Comparison of ENCODE assay signal across 8 cellular contexts in genomic region chr15:68791431-68792283, GRCh38. TPM values are rescaled to one million over a fixed set of nuclear protein-coding genes. Genes with fewer than 3 reads are reported as not detected.
DNase-seq lines count a peak whose midpoint lies in the region; TF ChIP-seq lines count a peak whose summit lies in the region.

No MANE protein-coding gene starts in this region.

- no peaks in the 10 kb centered on the region for H3K9me3 Mint-ChIP-seq in activated naive CD8-positive, alpha-beta T cell treated with anti-CD3 and anti-CD28 coated beads for 36 hours

- H3K36me3 Mint-ChIP-seq in activated naive CD8-positive, alpha-beta T cell treated with anti-CD3 and anti-CD28 coated beads for 36 hours: peaks cover 37% of the 10 kb centered on the region

- H3K9ac ChIP-seq in OCI-LY1 (ENCODE audit: low read length): no peak overlapping the region

- DNase-seq in activated naive CD8-positive, alpha-beta T cell treated with anti-CD3 and anti-CD28 coated beads for 36 hours: peak; percentile 78
- peak; percentile 29 for DNase-seq in stimulated activated CD8-positive, alpha-beta memory T cell treated with anti-CD3 and anti-CD28 coated beads, Interleukin-12 subunit alpha, Interleukin-12 subunit beta, amount 100 ng/mL, for 1 hour (ENCODE audit: low read depth)
- DNase-seq in ovary (no peak), RKO (ENCODE audit: low spot score) (no peak), NCI-H524 (lab: John Stamatoyannopoulos, UW) (no peak)

- H3K27ac ChIP-seq in HEK293 (ENCODE audit: extremely low read depth, low read depth, low read length) (no peak overlapping the region), OCI-LY1 (ENCODE audit: low read depth, low read length, poor library complexity, severe bottlenecking) (peak overlapping the region; percentile 69), ovary (no peak overlapping the region)

- H3K4me1 Mint-ChIP-seq in activated naive CD8-positive, alpha-beta T cell treated with anti-CD3 and anti-CD28 coated beads for 36 hours: peaks cover 76% of the 10 kb centered on the region

- peak overlapping the region; percentile 67 for H3K4me3 Mint-ChIP-seq in activated naive CD8-positive, alpha-beta T cell treated with anti-CD3 and anti-CD28 coated beads for 36 hours

- no peak overlapping the region for H3K4me3 ChIP-seq in HEK293 (ENCODE audit: low read depth, low read length)
- no peak overlapping the region for H3K4me3 ChIP-seq in OCI-LY1 (ENCODE audit: low read depth, low read length, poor library complexity, severe bottlenecking)
- H3K4me3 ChIP-seq in ovary: no peak overlapping the region

- H3K9me3 ChIP-seq in HEK293 (ENCODE audit: control insufficient read depth, insufficient read depth, low read depth, low read length): no peaks in the 10 kb centered on the region
- H3K9me3 ChIP-seq in OCI-LY1 (ENCODE audit: low read length): no peaks in the 10 kb centered on the region
- no peaks in the 10 kb centered on the region for H3K9me3 ChIP-seq in ovary

- H3K9me2 ChIP-seq in OCI-LY1 (ENCODE audit: low read depth, low read length): no peaks in the 10 kb centered on the region

- peaks cover 0 to 11% of the 10 kb centered on the region in 2 experiments; a peak in 2 of 3 replicates for H3K36me3 ChIP-seq in HEK293 (ENCODE audit: control insufficient read depth in 2 of 2, insufficient read depth in 1 of 2, low read length in 2 of 2)
- H3K36me3 ChIP-seq in OCI-LY1 (ENCODE audit: insufficient read depth, low read length): peaks cover 65% of the 10 kb centered on the region
- no peaks in the 10 kb centered on the region for H3K36me3 ChIP-seq in ovary

- H3K79me2 ChIP-seq in OCI-LY1 (ENCODE audit: insufficient read depth, low read length): peaks cover 75% of the 10 kb centered on the region

- WGBS in ovary, 3 donors: 67 to 81% (median 77%) methylated on average over 3 of the region's 3 CpGs

- no peaks in the 10 kb centered on the region for H3F3A ChIP-seq in OCI-LY1 (ENCODE audit: insufficient read depth, low read length)

- no peak for TF ChIP-seq POLR2A in ovary (IDR thresholded peaks at IDR 0.05)

- POLR2A ChIA-PET in HEK293 (lab: Yijun Ruan, JAX): interaction anchor here (0.7 kb wide), 1 partner anchor 1471 kb away, joined by 3 read pairs; no protein-coding TSS in a partner anchor

- H3K27me3 Mint-ChIP-seq in activated naive CD8-positive, alpha-beta T cell treated with anti-CD3 and anti-CD28 coated beads for 36 hours: no peaks in the 10 kb centered on the region

- TF ChIP-seq EP300 in ovary (IDR thresholded peaks at IDR 0.05): no peak

- peaks cover 8% of the 10 kb centered on the region for H3K4me1 ChIP-seq in HEK293 (ENCODE audit: control insufficient read depth, insufficient read depth, low read length)
- H3K4me1 ChIP-seq in OCI-LY1 (ENCODE audit: insufficient read depth, low read length, severe bottlenecking): peaks cover 58% of the 10 kb centered on the region
- peaks cover 18% of the 10 kb centered on the region for H3K4me1 ChIP-seq in ovary (ENCODE audit: insufficient read depth)

- peak overlapping the region; percentile 87 for H3K27ac Mint-ChIP-seq in activated naive CD8-positive, alpha-beta T cell treated with anti-CD3 and anti-CD28 coated beads for 36 hours

- TF ChIP-seq CTCF in GM12873 (IDR thresholded peaks at IDR 0.05; ENCODE audit: insufficient read depth, low read depth, low read length, missing control alignments) (peak; percentile 21), HEK293 (tag by site-specific recombination; IDR thresholded peaks at IDR 0.05) (no peak), OCI-LY1 (IDR thresholded peaks at IDR 0.05; ENCODE audit: low read length) (peak; percentile 12; the same call in 1 of the 2 replicates), ovary (IDR thresholded peaks at IDR 0.05) (no peak)

- no peak overlapping the region; the same call in 1 of the 2 replicates for H3K4me2 ChIP-seq in OCI-LY1 (ENCODE audit: low read length)

- no peaks in the 10 kb centered on the region for H3K27me3 ChIP-seq in OCI-LY1 (ENCODE audit: insufficient read depth, low read length)
- no peaks in the 10 kb centered on the region for H3K27me3 ChIP-seq in ovary

- CTCF ChIA-PET in HEK293 (lab: Yijun Ruan, JAX): interaction anchor here (0.6 to 0.7 kb wide), 2 partner anchors 12 to 84 kb away, joined by 3 read pairs; no protein-coding TSS in a partner anchor

- no peak overlapping the region for H2AFZ ChIP-seq in OCI-LY1 (ENCODE audit: low read length)

- intact Hi-C loops in ovary (cut with DNase I): no loop called here

- H4K20me1 ChIP-seq in OCI-LY1 (ENCODE audit: insufficient read depth, low read length): no peaks in the 10 kb centered on the region; the same call in 1 of the 2 replicates

TF ChIP-seq in HEK293, 187 proteins besides CTCF, POLR2A, EP300 and RAD21 (continues in another document):
- TF ChIP-seq ZIC2 (tag by site-specific recombination; IDR thresholded peaks at IDR 0.05) (peak; percentile 94), MZF1 (tag by site-specific recombination; IDR thresholded peaks at IDR 0.05; ENCODE audit: borderline replicate concordance) (peak; percentile 61; the same call in 1 of the 2 replicates), ZNF518A (tag by site-specific recombination; conservative IDR thresholded peaks at IDR 0.05; ENCODE audit: low read depth) (no peak), ATF2 (tag by site-specific recombination; IDR thresholded peaks at IDR 0.05; ENCODE audit: low read depth) (no peak), KLF17 (tag by site-specific recombination; IDR thresholded peaks at IDR 0.05) (peak; percentile 29; the same call in 1 of the 2 replicates)

RNA-seq across cellular contexts. Expression of gene ANP32A, which starts 29.0 kb away (rescaled TPM):
- total RNA-seq in activated naive CD8-positive, alpha-beta T cell treated with anti-CD3 and anti-CD28 coated beads for 36 hours: 100 to 1,000 TPM; 277 to 295 TPM
- total RNA-seq in ovary: 100 to 1,000 TPM in 1 of 7 donors, 10 to 100 TPM in 6; 29.4 to 119 (median 86.3) TPM
- polyA plus RNA-seq in ovary: 100 to 1,000 TPM in 1 of 2 donors, 10 to 100 TPM in 1; 42.8 to 158 TPM

Comparison
In these comparisons a context has a peak if more than half of its experiments do, and no peak if none do; other contexts are left out.
1. CTCF ChIP-seq: peak in GM12873 (single experiment) and OCI-LY1 (single experiment); none in HEK293 (single experiment) and ovary (0 of 3).
2. DNase-seq: peak in activated naive CD8-positive, alpha-beta T cell treated with anti-CD3 and anti-CD28 coated beads for 36 hours (single experiment) and stimulated activated CD8-positive, alpha-beta memory T cell treated with anti-CD3 and anti-CD28 coated beads, Interleukin-12 subunit alpha, Interleukin-12 subunit beta, amount 100 ng/mL, for 1 hour (single experiment); none in ovary (0 of 5), RKO (single experiment) and NCI-H524 (0 of 2).